ENCODE assay signal across 20 cellular contexts in genomic region chr19:42576241-42576640, GRCh38. TPM values are rescaled to one million over a fixed set of nuclear protein-coding genes. Genes with fewer than 3 reads are reported as not detected.
DNase-seq lines count a peak whose midpoint lies in the region; ATAC-seq, FAIRE-seq and TF ChIP-seq lines count a peak whose summit lies in the region.
"Had no signal": no experiment of that assay in that cellular context is flagged by ENCODE, and none has a peak within 500 bp of the region (broad histone marks: within the 10 kb centered on the region; RNA-seq: fewer than 3 reads in every experiment).

No MANE protein-coding gene starts in this region.

- no peak overlapping the region for H3K27ac ChIP-seq in BLaER1 treated with 17β-estradiol and CSF1 and Interleukin-3, amounts not matched to agents 10 nM and 100 nM
- H3K27ac ChIP-seq in neutrophil, result peak overlapping the region; percentile 60
- peak overlapping the region; percentile 68 to 77 (median 72) for H3K27ac ChIP-seq in transverse colon
- H3K27ac ChIP-seq: GM23248 had no signal

- H3K36me3 Mint-ChIP-seq in memory B cell (no peaks in the 10 kb centered on the region), immature natural killer cell (no peaks in the 10 kb centered on the region)
- H3K36me3 Mint-ChIP-seq: CD8-positive, alpha-beta T cell had no signal

- H3K27me3 ChIP-seq in BLaER1 treated with 17β-estradiol and CSF1 and Interleukin-3, amounts not matched to agents 10 nM and 100 nM, result peaks cover 0 to 40% (median 0%) of the 10 kb centered on the region in 11 experiments; a peak in 4 of 22 replicates
- H3K27me3 ChIP-seq in neutrophil, result no peaks in the 10 kb centered on the region
- no peaks in the 10 kb centered on the region for H3K27me3 ChIP-seq in transverse colon

- TF ChIP-seq EP300 in transverse colon (IDR thresholded peaks at IDR 0.05; ENCODE audit: low read depth), result no peak

- H3K36me3 ChIP-seq in BLaER1 treated with 17β-estradiol and CSF1 and Interleukin-3, amounts not matched to agents 10 nM and 100 nM, result no peaks in the 10 kb centered on the region
- H3K36me3 ChIP-seq in neutrophil (no peaks in the 10 kb centered on the region), transverse colon (no peaks in the 10 kb centered on the region)

- H3K4me1 Mint-ChIP-seq in memory B cell (peaks cover 10% of the 10 kb centered on the region), immature natural killer cell (no peaks in the 10 kb centered on the region)

- no peak overlapping the region for H3K9ac ChIP-seq in BLaER1 treated with 17β-estradiol and CSF1 and Interleukin-3, amounts not matched to agents 10 nM and 100 nM
- H3K9ac ChIP-seq: GM23248 had no signal

- FAIRE-seq in H54 (lab: Jason Lieb, UNC), result no peak
- FAIRE-seq: G401.6, GM12891, GM18507 had no signal

- DNase-seq in memory B cell (ENCODE audit: low spot score in 2 of 2), result no peak
- DNase-seq in transverse colon, result no peak
- no peak for DNase-seq in stimulated activated CD4-positive, alpha-beta T cell treated with anti-CD3 and anti-CD28 coated beads, Interleukin-1b, Interleukin-23, amount 100 ng/mL, for 48 hours
- no peak for DNase-seq in H54 (ENCODE audit: insufficient read length, low spot score)
- no peak for DNase-seq in immature natural killer cell
- DNase-seq: CD8-positive, alpha-beta T cell; DMS 273 treated with DMSO at 0.1 percent for 48 hours; DMS53; DND-41; GM23248; HCEC 1CT had no signal

- peaks cover 0 to 4% (median 0%) of the 10 kb centered on the region in 11 experiments; a peak in 1 of 22 replicates for H4K20me1 ChIP-seq in BLaER1 treated with 17β-estradiol and CSF1 and Interleukin-3, amounts not matched to agents 10 nM and 100 nM

- TF ChIP-seq POLR2A in transverse colon (IDR thresholded peaks at IDR 0.05) (no peak), H54 (IDR thresholded peaks at IDR 0.05; ENCODE audit: low read depth, low read length) (no peak)

- peaks cover 14 to 20% (median 17%) of the 10 kb centered on the region in 10 experiments for H3K4me1 ChIP-seq in BLaER1 treated with 17β-estradiol and CSF1 and Interleukin-3, amounts not matched to agents 10 nM and 100 nM
- H3K4me1 ChIP-seq in neutrophil (ENCODE audit: control insufficient read depth in 1 of 2, insufficient read depth in 1 of 2, low read depth in 1 of 2, low read length in 1 of 2) (peaks cover 82 to 83% of the 10 kb centered on the region in 2 experiments), transverse colon (peaks cover 0 to 40% (median 20%) of the 10 kb centered on the region in 4 donors)

- H3K27me3 Mint-ChIP-seq in memory B cell, result peaks cover 9% of the 10 kb centered on the region
- peaks cover 2 to 7% (median 2%) of the 10 kb centered on the region in 3 donors for H3K27me3 Mint-ChIP-seq in immature natural killer cell (ENCODE audit: low read depth in 3 of 3)

- intact Hi-C loops in transverse colon (cut with DNase I; ENCODE audit: low total_unique reads), result no loop called here

- no peak for TF ChIP-seq CTCF in neutrophil (IDR thresholded peaks at IDR 0.05)
- no peak for TF ChIP-seq CTCF in transverse colon (IDR thresholded peaks at IDR 0.05)

- WGBS in transverse colon (ENCODE audit: low coverage in 1 of 2), 2 donors, result 29 to 54% methylated on average over 2 of the region's 2 CpGs

- H3K27ac Mint-ChIP-seq in memory B cell, result no peak overlapping the region
- no peak overlapping the region for H3K27ac Mint-ChIP-seq in immature natural killer cell
- H3K27ac Mint-ChIP-seq: CD8-positive, alpha-beta T cell had no signal

- H3K4me3 ChIP-seq in BLaER1 treated with 17β-estradiol and CSF1 and Interleukin-3, amounts not matched to agents 10 nM and 100 nM, result no peak overlapping the region
- H3K4me3 ChIP-seq in neutrophil (ENCODE audit: low read depth in 1 of 2, low read length in 1 of 2) (no peak overlapping the region), transverse colon (no peak overlapping the region)
- H3K4me3 ChIP-seq: GM23248 had no signal

- in situ Hi-C loops in transverse colon (cut with MboI; ENCODE audit: low pct_ligation_motif_present in 1 of 4, low pct_unique_long_range_greater_than_20kb in 1 of 4, low sequenced_read_pairs in 3 of 4), result no loop called here

- no peaks in the 10 kb centered on the region for H3K9me3 ChIP-seq in BLaER1 treated with 17β-estradiol and CSF1 and Interleukin-3, amounts not matched to agents 10 nM and 100 nM (replicated peaks in 1 of 11)
- H3K9me3 ChIP-seq in neutrophil (no peaks in the 10 kb centered on the region), transverse colon (no peaks in the 10 kb centered on the region)

- peak overlapping the region in 10 of 11 experiments; percentile 39 to 77 (median 62); a peak in 21 of 22 replicates for H3K4me2 ChIP-seq in BLaER1 treated with 17β-estradiol and CSF1 and Interleukin-3, amounts not matched to agents 10 nM and 100 nM

- H3K9me3 Mint-ChIP-seq in memory B cell, result no peaks in the 10 kb centered on the region
- no peaks in the 10 kb centered on the region for H3K9me3 Mint-ChIP-seq in immature natural killer cell
- H3K9me3 Mint-ChIP-seq: CD8-positive, alpha-beta T cell had no signal

- H3K4me3 Mint-ChIP-seq in memory B cell (no peak overlapping the region), immature natural killer cell (no peak overlapping the region)
- H3K4me3 Mint-ChIP-seq: CD8-positive, alpha-beta T cell had no signal

- peak; percentile 42 for ATAC-seq in memory B cell (ENCODE audit: low read depth)
- ATAC-seq: CD8-positive, alpha-beta T cell had no signal

RNA-seq across cellular contexts. Expression of gene CEACAM8, which starts 18.5 kb away (rescaled TPM):
- 1 to 10 TPM in 1 of 4 donors, under 1 TPM in 1, not detected in 2; 0.32 to 1.5 TPM for total RNA-seq in transverse colon
- not detected for polyA plus RNA-seq in immature natural killer cell
- total RNA-seq: A172; CD8-positive, alpha-beta T cell; GM23248; H4; HT-29 had no signal
- polyA plus RNA-seq: BJ, GM23248 had no signal

RNA-seq across cellular contexts. Expression of gene CEACAM1, which starts 48.0 kb away (rescaled TPM):
- total RNA-seq in transverse colon, result 100 to 1,000 TPM in 3 of 4 donors, 10 to 100 TPM in 1; 38.6 to 835 (median 564) TPM
- polyA plus RNA-seq in immature natural killer cell, result not detected
- total RNA-seq: GM23248 had no signal
- polyA plus RNA-seq: GM23248 had no signal

Comparison
In these comparisons a context has a peak if more than half of its experiments do, and no peak if none do; other contexts are left out.
1. H3K27ac ChIP-seq: peak in neutrophil (single experiment) and transverse colon (4 of 4); none in BLaER1 treated with 17β-estradiol and CSF1 and Interleukin-3, amounts not matched to agents 10 nM and 100 nM (0 of 11).